Comparison of ENCODE assay signal across 1 cellular context in the genomic region with DNA sequence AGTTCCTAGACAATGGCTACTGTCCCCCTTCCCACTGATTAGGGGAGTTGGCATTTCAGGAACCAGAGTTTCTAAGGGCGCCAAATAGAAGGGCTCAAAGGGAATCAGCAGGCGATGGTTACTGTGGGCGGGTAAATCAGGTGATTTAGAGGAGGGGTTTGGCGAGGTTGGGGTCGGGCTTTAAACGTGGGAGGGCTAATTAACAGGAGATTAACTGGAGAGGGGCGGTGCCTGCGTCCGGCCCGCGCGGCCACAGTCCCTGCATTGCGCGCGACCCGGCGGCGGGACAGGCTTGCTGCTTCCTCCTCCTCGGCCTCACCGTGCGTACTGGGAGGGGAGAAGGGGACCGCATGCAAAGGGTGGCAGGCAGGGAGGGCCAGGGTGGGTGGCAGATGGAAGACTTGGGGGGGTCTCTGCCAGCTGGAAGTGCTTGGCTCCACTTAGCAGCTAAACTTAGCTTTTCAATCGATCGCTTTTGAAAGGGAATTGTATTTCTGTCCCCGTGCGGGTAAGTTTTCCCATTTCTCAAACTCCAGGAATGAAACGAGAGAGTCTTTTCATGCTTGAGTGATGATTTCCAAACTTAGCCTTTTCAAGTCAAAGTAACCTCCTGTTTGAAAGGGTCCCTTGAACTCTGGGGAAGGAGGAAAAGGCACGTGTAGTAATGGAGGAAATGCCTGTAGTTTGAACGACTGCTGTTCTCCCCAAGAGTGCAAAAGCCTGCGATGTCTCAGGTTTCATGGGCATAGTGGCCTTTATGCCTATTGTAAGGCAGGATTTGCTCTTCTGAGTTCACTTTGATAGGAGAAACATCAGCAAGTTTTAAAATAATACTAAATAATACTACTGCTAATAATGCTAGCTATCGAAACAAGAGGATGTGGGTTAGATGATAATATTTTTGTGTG.
TF ChIP-seq lines count a peak whose summit lies in the region.

A gene with protein sequence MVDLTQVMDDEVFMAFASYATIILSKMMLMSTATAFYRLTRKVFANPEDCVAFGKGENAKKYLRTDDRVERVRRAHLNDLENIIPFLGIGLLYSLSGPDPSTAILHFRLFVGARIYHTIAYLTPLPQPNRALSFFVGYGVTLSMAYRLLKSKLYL (plus strand): TSS at position 255 of the 908 bp plus-strand sequence. CDS start 6,608 bp downstream, outside the sequence.

TF ChIP-seq in HepG2, 621 proteins besides CTCF, POLR2A, EP300 and RAD21 (continued from another document):
- TF ChIP-seq, protein P1, sequence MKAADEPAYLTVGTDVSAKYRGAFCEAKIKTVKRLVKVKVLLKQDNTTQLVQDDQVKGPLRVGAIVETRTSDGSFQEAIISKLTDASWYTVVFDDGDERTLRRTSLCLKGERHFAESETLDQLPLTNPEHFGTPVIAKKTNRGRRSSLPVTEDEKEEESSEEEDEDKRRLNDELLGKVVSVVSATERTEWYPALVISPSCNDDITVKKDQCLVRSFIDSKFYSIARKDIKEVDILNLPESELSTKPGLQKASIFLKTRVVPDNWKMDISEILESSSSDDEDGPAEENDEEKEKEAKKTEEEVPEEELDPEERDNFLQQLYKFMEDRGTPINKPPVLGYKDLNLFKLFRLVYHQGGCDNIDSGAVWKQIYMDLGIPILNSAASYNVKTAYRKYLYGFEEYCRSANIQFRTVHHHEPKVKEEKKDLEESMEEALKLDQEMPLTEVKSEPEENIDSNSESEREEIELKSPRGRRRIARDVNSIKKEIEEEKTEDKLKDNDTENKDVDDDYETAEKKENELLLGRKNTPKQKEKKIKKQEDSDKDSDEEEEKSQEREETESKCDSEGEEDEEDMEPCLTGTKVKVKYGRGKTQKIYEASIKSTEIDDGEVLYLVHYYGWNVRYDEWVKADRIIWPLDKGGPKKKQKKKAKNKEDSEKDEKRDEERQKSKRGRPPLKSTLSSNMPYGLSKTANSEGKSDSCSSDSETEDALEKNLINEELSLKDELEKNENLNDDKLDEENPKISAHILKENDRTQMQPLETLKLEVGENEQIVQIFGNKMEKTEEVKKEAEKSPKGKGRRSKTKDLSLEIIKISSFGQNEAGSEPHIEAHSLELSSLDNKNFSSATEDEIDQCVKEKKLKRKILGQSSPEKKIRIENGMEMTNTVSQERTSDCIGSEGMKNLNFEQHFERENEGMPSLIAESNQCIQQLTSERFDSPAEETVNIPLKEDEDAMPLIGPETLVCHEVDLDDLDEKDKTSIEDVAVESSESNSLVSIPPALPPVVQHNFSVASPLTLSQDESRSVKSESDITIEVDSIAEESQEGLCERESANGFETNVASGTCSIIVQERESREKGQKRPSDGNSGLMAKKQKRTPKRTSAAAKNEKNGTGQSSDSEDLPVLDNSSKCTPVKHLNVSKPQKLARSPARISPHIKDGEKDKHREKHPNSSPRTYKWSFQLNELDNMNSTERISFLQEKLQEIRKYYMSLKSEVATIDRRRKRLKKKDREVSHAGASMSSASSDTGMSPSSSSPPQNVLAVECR (CRISPR knock-in tag; IDR thresholded peaks at IDR 0.05; ENCODE audit: borderline replicate concordance) = peak; percentile 67; the same call in 1 of the 2 replicates
- TF ChIP-seq RFXANK (CRISPR knock-in tag; IDR thresholded peaks at IDR 0.05) = no peak
- TF ChIP-seq, protein P2, sequence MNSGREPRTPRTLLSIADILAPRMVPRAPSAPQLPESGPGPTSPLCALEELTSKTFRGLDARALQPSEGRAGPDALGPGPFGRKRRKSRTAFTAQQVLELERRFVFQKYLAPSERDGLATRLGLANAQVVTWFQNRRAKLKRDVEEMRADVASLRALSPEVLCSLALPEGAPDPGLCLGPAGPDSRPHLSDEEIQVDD (CRISPR knock-in tag; IDR thresholded peaks at IDR 0.05; ENCODE audit: borderline replicate concordance) = peak; percentile 69; the same call in 1 of the 2 replicates
